19 cellular contexts compared by ENCODE assay signal in the genomic region with DNA sequence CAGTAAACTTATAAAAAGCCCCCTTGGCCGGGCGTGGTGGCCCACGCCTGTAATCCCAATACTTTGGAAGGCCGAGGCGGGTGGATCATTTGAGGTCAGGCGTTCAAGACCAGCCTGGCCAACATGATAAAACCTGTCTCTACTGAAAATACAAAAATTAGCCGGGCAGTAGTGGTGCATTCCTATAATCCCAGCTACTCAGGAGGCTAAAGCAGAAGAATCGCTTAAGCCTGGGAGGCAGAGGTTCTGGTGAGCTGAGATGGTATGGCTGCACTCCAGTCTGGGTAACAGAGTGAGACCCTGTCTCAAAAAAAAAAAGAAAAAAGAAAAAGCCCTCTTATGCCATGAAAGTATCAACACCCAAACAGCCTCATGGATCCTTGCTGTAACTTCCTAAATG. TPM values are rescaled to one million over a fixed set of nuclear protein-coding genes. Genes with fewer than 3 reads are reported as not detected.
DNase-seq lines count a peak whose midpoint lies in the region; ATAC-seq and TF ChIP-seq lines count a peak whose summit lies in the region.
"Had no signal": no experiment of that assay in that cellular context is flagged by ENCODE, and none has a peak within 500 bp of the region (broad histone marks: within the 10 kb centered on the region; RNA-seq: fewer than 3 reads in every experiment).

No MANE protein-coding gene starts in this region.

- H3K27ac Mint-ChIP-seq in MCF 10A (ENCODE audit: low read depth, unreplicated experiment): peak overlapping the region; percentile 53
- H3K27ac Mint-ChIP-seq: GM23338 had no signal

- BruUV-seq in MCF 10A (replicated peaks; lab: Mats Ljungman, UMichigan): no TSS peak
- no TSS peak for BruUV-seq in PC-3 (replicated peaks; lab: Mats Ljungman, UMichigan)

- peaks cover 34% of the 10 kb centered on the region for H3K4me1 Mint-ChIP-seq in MCF 10A (ENCODE audit: insufficient read depth, unreplicated experiment)

- intact Hi-C loops in MCF 10A (cut with micrococcal nuclease) (no loop called here), breast epithelium (cut with DNase I; ENCODE audit: low total_unique reads) (no loop called here), PC-3 (cut with micrococcal nuclease) (loop anchor here (5.0 kb wide), 1 partner anchor 53 kb away; a partner anchor contains a TSS), esophagus muscularis mucosa (cut with DNase I) (loop anchor here (10.0 kb wide), 1 partner anchor 389 kb away; no protein-coding TSS in a partner anchor)

- H3K36me3 Mint-ChIP-seq in MCF 10A (ENCODE audit: insufficient read depth, unreplicated experiment): peaks cover 75% of the 10 kb centered on the region

- H3K79me2 ChIP-seq in PC-3 (ENCODE audit: low read length): peaks cover 50% of the 10 kb centered on the region

- no peak overlapping the region for H3K4me3 ChIP-seq in breast epithelium
- H3K4me3 ChIP-seq in PC-3 (ENCODE audit: low read length): no peak overlapping the region; the same call in 1 of the 2 replicates
- H3K4me3 ChIP-seq in esophagus muscularis mucosa: no peak overlapping the region
- H3K4me3 ChIP-seq: BLaER1 treated with 17β-estradiol and CSF1 and Interleukin-3, amounts not matched to agents 10 nM and 100 nM; GM12878; GM23338 had no signal

- no peak overlapping the region for H3K27ac ChIP-seq in breast epithelium
- H3K27ac ChIP-seq in PC-3 (ENCODE audit: low read length): peak overlapping the region; percentile 33; the same call in 1 of the 2 replicates
- peak overlapping the region; percentile 90 for H3K27ac ChIP-seq in epithelial cell of prostate
- no peak overlapping the region for H3K27ac ChIP-seq in esophagus muscularis mucosa (replicated peaks in 1 of 4)
- H3K27ac ChIP-seq: 22Rv1; BLaER1 treated with 17β-estradiol and CSF1 and Interleukin-3, amounts not matched to agents 10 nM and 100 nM had no signal

- 91% methylated on average over 4 of the region's 8 CpGs for WGBS in esophagus muscularis mucosa

- no peaks in the 10 kb centered on the region for H3K9me3 Mint-ChIP-seq in MCF 10A (ENCODE audit: unreplicated experiment)
- H3K9me3 Mint-ChIP-seq: CD4-positive, CD25-positive, alpha-beta regulatory T cell; GM23338; IgD-negative memory B cell had no signal

- TF ChIP-seq EP300 in esophagus muscularis mucosa (IDR thresholded peaks at IDR 0.05): no peak

- H3K36me3 ChIP-seq in breast epithelium: peaks cover 9% of the 10 kb centered on the region
- peaks cover 44% of the 10 kb centered on the region for H3K36me3 ChIP-seq in PC-3 (ENCODE audit: low read depth, low read length)
- H3K36me3 ChIP-seq in esophagus muscularis mucosa: peaks cover 38 to 71% (median 59%) of the 10 kb centered on the region in 4 donors

- no peak overlapping the region for H2AFZ ChIP-seq in PC-3 (ENCODE audit: low read length)
- H2AFZ ChIP-seq: GM23338 had no signal

- H3K9me3 ChIP-seq in breast epithelium: no peaks in the 10 kb centered on the region
- no peaks in the 10 kb centered on the region for H3K9me3 ChIP-seq in PC-3 (ENCODE audit: low read length)
- H3K9me3 ChIP-seq in esophagus muscularis mucosa: no peaks in the 10 kb centered on the region
- H3K9me3 ChIP-seq: BLaER1 treated with 17β-estradiol and CSF1 and Interleukin-3, amounts not matched to agents 10 nM and 100 nM had no signal

- H4K20me1 ChIP-seq in PC-3 (ENCODE audit: low read length): no peaks in the 10 kb centered on the region
- H4K20me1 ChIP-seq: BLaER1 treated with 17β-estradiol and CSF1 and Interleukin-3, amounts not matched to agents 10 nM and 100 nM had no signal

- ATAC-seq in PC-3: no peak
- ATAC-seq: GM12878, GM23338 had no signal

- no peaks in the 10 kb centered on the region for H3K27me3 Mint-ChIP-seq in MCF 10A (ENCODE audit: insufficient read depth, unreplicated experiment)
- H3K27me3 Mint-ChIP-seq: CD4-positive, CD25-positive, alpha-beta regulatory T cell; IgD-negative memory B cell had no signal

- H3F3A ChIP-seq in PC-3 (ENCODE audit: low read length, unreplicated experiment): no peaks in the 10 kb centered on the region

- CTCF ChIA-PET in MCF 10A (lab: Yijun Ruan, JAX): interaction anchor here (0.7 to 1.1 kb wide), 2 partner anchors 26 to 72 kb away, joined by 3 to 4 read pairs; no protein-coding TSS in a partner anchor
- CTCF ChIA-PET in PC-3 (lab: Charles Lee): no interaction called here

- H3K4me1 ChIP-seq in breast epithelium: peaks cover 3 to 11% of the 10 kb centered on the region in 2 donors
- peaks cover 45% of the 10 kb centered on the region for H3K4me1 ChIP-seq in PC-3 (ENCODE audit: insufficient read depth, low read length)
- peaks cover 13 to 28% (median 27%) of the 10 kb centered on the region in 4 donors for H3K4me1 ChIP-seq in esophagus muscularis mucosa

- POLR2A ChIA-PET in MCF 10A (lab: Yijun Ruan, JAX): interaction anchor here (0.6 to 1.9 kb wide), 5 partner anchors 53 to 86 kb away, joined by 3 to 7 read pairs (median 4); a partner anchor contains a TSS
- POLR2A ChIA-PET in PC-3 (lab: Charles Lee; ENCODE audit: unreplicated experiment): no interaction called here

- H3K9me2 ChIP-seq in PC-3 (replicated peaks; ENCODE audit: low read length): no peaks in the 10 kb centered on the region

- H3K4me3 Mint-ChIP-seq in MCF 10A (ENCODE audit: unreplicated experiment): no peak overlapping the region
- H3K4me3 Mint-ChIP-seq: GM23338 had no signal

- no peak for DNase-seq in MCF 10A (ENCODE audit: unreplicated experiment)
- no peak for DNase-seq in breast epithelium (ENCODE audit: low spot score in 2 of 2)
- no peak for DNase-seq in PC-3
- DNase-seq in epithelial cell of prostate (ENCODE audit: low read depth, low spot score): no peak
- DNase-seq in NCI-H2227 (lab: John Stamatoyannopoulos, UW; ENCODE audit: unreplicated experiment): no peak
- DNase-seq in esophagus muscularis mucosa (ENCODE audit: extremely low spot score): no peak
- no peak for DNase-seq in A172 (ENCODE audit: low spot score)
- DNase-seq: AML-193; Calu3; CD4-positive, CD25-positive, alpha-beta regulatory T cell; DMS 273 treated with DMSO at 0.1 percent for 48 hours; DMS79; H7 had no signal

- no peak overlapping the region for H3K9ac ChIP-seq in PC-3 (ENCODE audit: low read length)
- H3K9ac ChIP-seq: BLaER1 treated with 17β-estradiol and CSF1 and Interleukin-3, amounts not matched to agents 10 nM and 100 nM had no signal

- no peak for TF ChIP-seq POLR2A in breast epithelium (IDR thresholded peaks at IDR 0.05)
- TF ChIP-seq POLR2A in esophagus muscularis mucosa (IDR thresholded peaks at IDR 0.05; ENCODE audit: low read depth): no peak

- H3K27me3 ChIP-seq in breast epithelium: no peaks in the 10 kb centered on the region
- H3K27me3 ChIP-seq in PC-3 (ENCODE audit: low read length): no peaks in the 10 kb centered on the region
- H3K27me3 ChIP-seq in esophagus muscularis mucosa: no peaks in the 10 kb centered on the region
- H3K27me3 ChIP-seq: BLaER1 treated with 17β-estradiol and CSF1 and Interleukin-3, amounts not matched to agents 10 nM and 100 nM had no signal

- TF ChIP-seq CTCF in MCF 10A (IDR thresholded peaks at IDR 0.05; ENCODE audit: unreplicated experiment): no peak
- TF ChIP-seq CTCF in breast epithelium (IDR thresholded peaks at IDR 0.05): no peak
- no peak for TF ChIP-seq CTCF in PC-3 (conservative IDR thresholded peaks at IDR 0.05; ENCODE audit: low read depth, low read length)
- no peak for TF ChIP-seq CTCF in esophagus muscularis mucosa (IDR thresholded peaks at IDR 0.05)

- peak overlapping the region; percentile 93 for H3K4me2 ChIP-seq in PC-3 (ENCODE audit: low read length)
- H3K4me2 ChIP-seq: GM23338 had no signal

RNA-seq across cellular contexts. Expression of a gene that starts 3.7 kb away (rescaled TPM):
- total RNA-seq in MCF 10A (2022) (175 and 201 TPM in 2 replicates), breast epithelium (10 to 100 TPM; 48.6 to 80.6 (median 71.4) TPM), PC-3 (2014; rRNA removed) (101 and 113 TPM in 2 replicates), esophagus muscularis mucosa (10 to 100 TPM; 35.5 to 51.0 (median 44.8) TPM)
- total RNA-seq in A172 (2014; rRNA removed; shearing (Covaris generic)): 38.6 and 181 TPM in 2 replicates

RNA-seq across cellular contexts. Expression of a gene that starts 6.6 kb away (rescaled TPM):
- total RNA-seq in MCF 10A (2022) (57.6 and 60.6 TPM in 2 replicates), breast epithelium (100 to 1,000 TPM in 2 of 3 donors, 10 to 100 TPM in 1; 85.5 to 194 (median 174) TPM), PC-3 (2014; rRNA removed) (78.9 and 94.9 TPM in 2 replicates), esophagus muscularis mucosa (100 to 1,000 TPM in 2 of 4 donors, 10 to 100 TPM in 2; 52.7 to 229 (median 102) TPM)
- 56.8 and 64.1 TPM in 2 replicates for total RNA-seq in A172 (2014; rRNA removed; shearing (Covaris generic))

RNA-seq across cellular contexts. Expression of a gene that starts 31.4 kb away (rescaled TPM):
- total RNA-seq in MCF 10A (2022) (39.0 and 44.4 TPM in 2 replicates), breast epithelium (10 to 100 TPM; 67.3 to 86.5 (median 68.3) TPM), PC-3 (2014; rRNA removed) (54.5 and 56.2 TPM in 2 replicates), esophagus muscularis mucosa (10 to 100 TPM; 31.7 to 46.8 (median 39.1) TPM)
- total RNA-seq in A172 (2014; rRNA removed; shearing (Covaris generic)): 39.8 and 46.9 TPM in 2 replicates

RNA-seq across cellular contexts. Expression of a gene that starts 42.5 kb away (rescaled TPM):
- total RNA-seq in MCF 10A (2022) (0.26 and 0.47 TPM in 2 replicates), breast epithelium (1 to 10 TPM in 2 of 3 donors, under 1 TPM in 1; 0.96 to 1.3 (median 1.2) TPM), PC-3 (2014; rRNA removed) (0.18 TPM in 1 of 2 replicates, not detected in the other), esophagus muscularis mucosa (under 1 TPM; 0.26 to 0.66 (median 0.38) TPM)
- not detected in 2 replicates for total RNA-seq in A172 (2014; rRNA removed; shearing (Covaris generic))
- total RNA-seq: G401 had no signal

RNA-seq across cellular contexts. Expression of a gene that starts 54.0 kb away (rescaled TPM):
- total RNA-seq in MCF 10A (2022): 71.0 and 83.1 TPM in 2 replicates
- total RNA-seq in breast epithelium: 10 to 100 TPM; 70.1 to 97.5 (median 82.3) TPM
- total RNA-seq in PC-3 (2014; rRNA removed): 46.5 and 59.3 TPM in 2 replicates
- 100 to 1,000 TPM; 111 to 279 (median 197) TPM for total RNA-seq in esophagus muscularis mucosa
- total RNA-seq in A172 (2014; rRNA removed; shearing (Covaris generic)): 28.7 and 38.7 TPM in 2 replicates

Comparison
In these comparisons a context has a peak if more than half of its experiments do, and no peak if none do; other contexts are left out.
1. H3K27ac ChIP-seq: peak in PC-3 (single experiment) and epithelial cell of prostate (single experiment); none in breast epithelium (0 of 2) and esophagus muscularis mucosa (0 of 4).
2. intact Hi-C loops: an anchor here in PC-3 (5.0 kb wide) and esophagus muscularis mucosa (10.0 kb wide); none called in MCF 10A and breast epithelium.